ENCODE assay signal across 1 cellular context in genomic region chr9:4679268-4680177, GRCh38.
A peak's percentile ranks its signal among the peaks of the same experiment; 100 is the strongest.
TF ChIP-seq lines count a peak whose summit lies in the region.

Gene CDC37L1, plus strand, starts transcription at chr9:4679569. Its CDS starts 199 bp downstream, at chr9:4679768.

TF ChIP-seq in K562, 482 proteins besides CTCF, POLR2A, EP300 and RAD21 (continued from another document and continues in another):
- no peak for TF ChIP-seq CHAMP1 (IDR thresholded peaks at IDR 0.05)
- peak; percentile 81; the same call in 1 of the 2 replicates for TF ChIP-seq TFAP4 (CRISPR knock-in tag; IDR thresholded peaks at IDR 0.05; ENCODE audit: borderline replicate concordance)
- TF ChIP-seq ARID1B (IDR thresholded peaks at IDR 0.05): no peak
- TF ChIP-seq SRSF9 (IDR thresholded peaks at IDR 0.05; ENCODE audit: borderline replicate concordance, low read depth, low read length): no peak
- no peak for TF ChIP-seq HMBOX1 (IDR thresholded peaks at IDR 0.05)
- no peak for TF ChIP-seq IRF1 (CRISPR knock-in tag; IDR thresholded peaks at IDR 0.05; ENCODE audit: borderline replicate concordance)
- TF ChIP-seq RNF219 (CRISPR knock-in tag; IDR thresholded peaks at IDR 0.05): no peak
- 0 out of 2 replicates have a peak, but pooled peaks have one; percentile 33 for TF ChIP-seq SMARCA4 (IDR thresholded peaks at IDR 0.05)
- no peak for TF ChIP-seq ZNF3 (CRISPR knock-in tag; IDR thresholded peaks at IDR 0.05)
- no peak for TF ChIP-seq IFI16 (CRISPR knock-in tag; IDR thresholded peaks at IDR 0.05)
- no peak for TF ChIP-seq ZNF232 (CRISPR knock-in tag; IDR thresholded peaks at IDR 0.05)
- no peak for TF ChIP-seq ZNF584 (CRISPR knock-in tag; IDR thresholded peaks at IDR 0.05; ENCODE audit: low read depth)
- no peak for TF ChIP-seq XRCC4 (IDR thresholded peaks at IDR 0.05; ENCODE audit: extremely low read depth, insufficient read depth, insufficient read length)
- TF ChIP-seq BCLAF1 (IDR thresholded peaks at IDR 0.05; ENCODE audit: borderline replicate concordance in 1 of 2, control insufficient read depth in 1 of 2, low read depth in 2 of 2, low read length in 1 of 2): peak in 1 of 2 experiments; percentile 70; a peak in 2 of 4 replicates
- no peak for TF ChIP-seq MIER1 (IDR thresholded peaks at IDR 0.05; ENCODE audit: low read depth)
- no peak for TF ChIP-seq ZNF274 (IDR thresholded peaks at IDR 0.05; ENCODE audit: borderline replicate concordance, low read depth, low read length)
- no peak for TF ChIP-seq ZFP91 (CRISPR knock-in tag; IDR thresholded peaks at IDR 0.05)
- no peak for TF ChIP-seq NFE2 (IDR thresholded peaks at IDR 0.05; ENCODE audit: low read depth)
- TF ChIP-seq ZNF766 (CRISPR knock-in tag; conservative IDR thresholded peaks at IDR 0.05): no peak
- TF ChIP-seq ERF (CRISPR knock-in tag; IDR thresholded peaks at IDR 0.05): no peak
- no peak for TF ChIP-seq KLF16 (IDR thresholded peaks at IDR 0.05)
- peak; percentile 97 for TF ChIP-seq RBFOX2 (IDR thresholded peaks at IDR 0.05; ENCODE audit: low read depth, low read length)
- TF ChIP-seq KDM2B (CRISPR knock-in tag; IDR thresholded peaks at IDR 0.05): no peak
- TF ChIP-seq E2F8 (IDR thresholded peaks at IDR 0.05; ENCODE audit: low read depth, partially characterized antibody): no peak
- TF ChIP-seq ZBTB17 (CRISPR knock-in tag; IDR thresholded peaks at IDR 0.05): no peak
- no peak for TF ChIP-seq RBM15 (IDR thresholded peaks at IDR 0.05; ENCODE audit: insufficient read depth, low read length)
- no peak for TF ChIP-seq GABPB2 (CRISPR knock-in tag; conservative IDR thresholded peaks at IDR 0.05)
- no peak for TF ChIP-seq THAP7 (CRISPR knock-in tag; IDR thresholded peaks at IDR 0.05)
- no peak for TF ChIP-seq BMI1 (IDR thresholded peaks at IDR 0.05; ENCODE audit: low read length)
- TF ChIP-seq PTTG1 (tag; IDR thresholded peaks at IDR 0.05; ENCODE audit: low read depth): no peak
- TF ChIP-seq ZNF124 (CRISPR knock-in tag; IDR thresholded peaks at IDR 0.05): no peak
- no peak for TF ChIP-seq GATAD2B (IDR thresholded peaks at IDR 0.05; ENCODE audit: borderline replicate concordance)
- TF ChIP-seq NR3C1 (CRISPR knock-in tag; IDR thresholded peaks at IDR 0.05): no peak
- TF ChIP-seq MEF2D (tag; conservative IDR thresholded peaks at IDR 0.05; ENCODE audit: low read depth): no peak
- no peak for TF ChIP-seq PHB (CRISPR knock-in tag; IDR thresholded peaks at IDR 0.05)
